Comparison of ENCODE assay signal across 1 cellular context in genomic region chr16:3023669-3024478, GRCh38.
TF ChIP-seq lines count a peak whose summit lies in the region.

A gene with protein sequence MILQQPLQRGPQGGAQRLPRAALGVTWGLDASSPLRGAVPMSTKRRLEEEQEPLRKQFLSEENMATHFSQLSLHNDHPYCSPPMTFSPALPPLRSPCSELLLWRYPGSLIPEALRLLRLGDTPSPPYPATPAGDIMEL (minus strand): TSS chr16:3023942. CDS start chr16:3023941, 1 bp downstream.
Gene THOC6 (plus strand): TSS chr16:3024035. CDS start chr16:3024327, 292 bp downstream.

TF ChIP-seq in K562, 482 proteins besides CTCF, POLR2A, EP300 and RAD21 (continued from another document and continues in another):
- TF ChIP-seq PBX2 (CRISPR knock-in tag; IDR thresholded peaks at IDR 0.05; ENCODE audit: low read depth) (no peak), PBX2 (tag; conservative IDR thresholded peaks at IDR 0.05; ENCODE audit: low read depth) (no peak), SMAD2 (IDR thresholded peaks at IDR 0.05; ENCODE audit: low read depth, low read length) (no peak), ZNF121 (CRISPR knock-in tag; conservative IDR thresholded peaks at IDR 0.05) (no peak), MTA1 (IDR thresholded peaks at IDR 0.05; ENCODE audit: borderline replicate concordance) (0 out of 2 replicates have a peak, but pooled peaks have one; percentile 23), MEIS2 (IDR thresholded peaks at IDR 0.05; ENCODE audit: partially characterized antibody) (no peak), BMI1 (IDR thresholded peaks at IDR 0.05; ENCODE audit: low read length) (no peak), MLX (CRISPR knock-in tag; conservative IDR thresholded peaks at IDR 0.05) (no peak), MYC (IDR thresholded peaks at IDR 0.05; ENCODE audit: low read depth, low read length) (peak; percentile 97), MYC (CRISPR knock-in tag; IDR thresholded peaks at IDR 0.05; ENCODE audit: borderline replicate concordance, low read depth) (peak; percentile 85; the same call in 1 of the 2 replicates), NCOA1 (IDR thresholded peaks at IDR 0.05; ENCODE audit: low read depth) (no peak), FOXA3 (CRISPR knock-in tag; conservative IDR thresholded peaks at IDR 0.05 in 1 of 2, IDR thresholded peaks at IDR 0.05 in 1 of 2) (no peak), ADNP (tag; IDR thresholded peaks at IDR 0.05) (no peak), LEF1 (IDR thresholded peaks at IDR 0.05) (no peak), BRF1 (IDR thresholded peaks at IDR 0.05; ENCODE audit: borderline replicate concordance, extremely low read depth, insufficient read length) (no peak), ZNF512 (tag; IDR thresholded peaks at IDR 0.05) (no peak), MYBL2 (IDR thresholded peaks at IDR 0.05; ENCODE audit: low read depth) (no peak), MYBL2 (CRISPR knock-in tag; IDR thresholded peaks at IDR 0.05; ENCODE audit: borderline replicate concordance) (no peak), MAFK (IDR thresholded peaks at IDR 0.05; ENCODE audit: low read length) (no peak), YY1 (IDR thresholded peaks at IDR 0.05; ENCODE audit: borderline replicate concordance in 1 of 3, control insufficient read depth in 1 of 3, extremely low read depth in 1 of 3, insufficient read depth in 3 of 3, insufficient read length in 1 of 3, insufficient replicate concordance in 2 of 3, low read depth in 1 of 3, low read length in 2 of 3) (peak in 2 of 3 experiments; percentile 42 to 61), BHLHE40 (IDR thresholded peaks at IDR 0.05; ENCODE audit: low read length) (peak; percentile 89), HMGN3 (IDR thresholded peaks at IDR 0.05; ENCODE audit: borderline replicate concordance, extremely low read depth, insufficient read length, low read depth, low read length) (peak; percentile 15), PRPF4 (IDR thresholded peaks at IDR 0.05; ENCODE audit: insufficient read depth, low read depth, low read length, poor library complexity, severe bottlenecking) (peak; percentile 29), NCOA2 (IDR thresholded peaks at IDR 0.05; ENCODE audit: partially characterized antibody in 2 of 2) (no peak), CBFA2T2 (conservative IDR thresholded peaks at IDR 0.05) (peak; percentile 59), ZNF696 (CRISPR knock-in tag; conservative IDR thresholded peaks at IDR 0.05) (no peak), KAT8 (IDR thresholded peaks at IDR 0.05; ENCODE audit: low read depth) (no peak), ZNF316 (IDR thresholded peaks at IDR 0.05) (no peak), PCBP2 (IDR thresholded peaks at IDR 0.05; ENCODE audit: low read depth, low read length, poor library complexity, severe bottlenecking) (no peak), PTTG1 (tag; IDR thresholded peaks at IDR 0.05; ENCODE audit: low read depth) (no peak), ELF1 (tag; IDR thresholded peaks at IDR 0.05) (peak; percentile 82), NCOR1 (IDR thresholded peaks at IDR 0.05) (peak; percentile 43), ZNF780A (CRISPR knock-in tag; IDR thresholded peaks at IDR 0.05) (no peak; the same call in 1 of the 2 replicates), STAG1 (CRISPR knock-in tag; IDR thresholded peaks at IDR 0.05; ENCODE audit: borderline replicate concordance) (no peak), ZNF668 (CRISPR knock-in tag; IDR thresholded peaks at IDR 0.05) (no peak), CEBPG (CRISPR knock-in tag; IDR thresholded peaks at IDR 0.05) (peak; percentile 97), CEBPG (tag; conservative IDR thresholded peaks at IDR 0.05 in 1 of 2, IDR thresholded peaks at IDR 0.05 in 1 of 2) (0 out of 4 replicates have a peak, but pooled peaks of 1 of the 2 experiments have one; percentile 17), RNF2 (IDR thresholded peaks at IDR 0.05) (peak; percentile 76; the same call in 1 of the 2 replicates), KLF16 (IDR thresholded peaks at IDR 0.05) (no peak), SAFB (IDR thresholded peaks at IDR 0.05; ENCODE audit: borderline replicate concordance, low read depth, low read length) (no peak), ZNF263 (CRISPR knock-in tag; IDR thresholded peaks at IDR 0.05; ENCODE audit: borderline replicate concordance) (peak; percentile 48; the same call in 1 of the 2 replicates), NCOA6 (IDR thresholded peaks at IDR 0.05) (peak; percentile 81), FUS (optimal IDR thresholded peaks at IDR 0.05; ENCODE audit: low read depth, low read length) (no peak), SPI1 (IDR thresholded peaks at IDR 0.05; ENCODE audit: borderline replicate concordance, low read depth, low read length) (peak; percentile 64; the same call in 1 of the 2 replicates), ZNF449 (CRISPR knock-in tag; IDR thresholded peaks at IDR 0.05) (no peak), HMG20A (CRISPR knock-in tag; conservative IDR thresholded peaks at IDR 0.05) (no peak), ESRRB (CRISPR knock-in tag; IDR thresholded peaks at IDR 0.05; ENCODE audit: borderline replicate concordance) (peak; percentile 52; the same call in 1 of the 2 replicates), ZNF140 (CRISPR knock-in tag; IDR thresholded peaks at IDR 0.05) (no peak), ZNF175 (CRISPR knock-in tag; IDR thresholded peaks at IDR 0.05; ENCODE audit: low read depth) (no peak), HDAC2 (IDR thresholded peaks at IDR 0.05) (no peak; the same call in 1 of the 2 replicates), ZNF354B (CRISPR knock-in tag; IDR thresholded peaks at IDR 0.05) (no peak), CBX3 (IDR thresholded peaks at IDR 0.05; ENCODE audit: borderline replicate concordance in 1 of 2, low read length in 2 of 2) (peak in 1 of 2 experiments; percentile 58; a peak in 1 of 3 replicates)
- TF ChIP-seq, protein P1, sequence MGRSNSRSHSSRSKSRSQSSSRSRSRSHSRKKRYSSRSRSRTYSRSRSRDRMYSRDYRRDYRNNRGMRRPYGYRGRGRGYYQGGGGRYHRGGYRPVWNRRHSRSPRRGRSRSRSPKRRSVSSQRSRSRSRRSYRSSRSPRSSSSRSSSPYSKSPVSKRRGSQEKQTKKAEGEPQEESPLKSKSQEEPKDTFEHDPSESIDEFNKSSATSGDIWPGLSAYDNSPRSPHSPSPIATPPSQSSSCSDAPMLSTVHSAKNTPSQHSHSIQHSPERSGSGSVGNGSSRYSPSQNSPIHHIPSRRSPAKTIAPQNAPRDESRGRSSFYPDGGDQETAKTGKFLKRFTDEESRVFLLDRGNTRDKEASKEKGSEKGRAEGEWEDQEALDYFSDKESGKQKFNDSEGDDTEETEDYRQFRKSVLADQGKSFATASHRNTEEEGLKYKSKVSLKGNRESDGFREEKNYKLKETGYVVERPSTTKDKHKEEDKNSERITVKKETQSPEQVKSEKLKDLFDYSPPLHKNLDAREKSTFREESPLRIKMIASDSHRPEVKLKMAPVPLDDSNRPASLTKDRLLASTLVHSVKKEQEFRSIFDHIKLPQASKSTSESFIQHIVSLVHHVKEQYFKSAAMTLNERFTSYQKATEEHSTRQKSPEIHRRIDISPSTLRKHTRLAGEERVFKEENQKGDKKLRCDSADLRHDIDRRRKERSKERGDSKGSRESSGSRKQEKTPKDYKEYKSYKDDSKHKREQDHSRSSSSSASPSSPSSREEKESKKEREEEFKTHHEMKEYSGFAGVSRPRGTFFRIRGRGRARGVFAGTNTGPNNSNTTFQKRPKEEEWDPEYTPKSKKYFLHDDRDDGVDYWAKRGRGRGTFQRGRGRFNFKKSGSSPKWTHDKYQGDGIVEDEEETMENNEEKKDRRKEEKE (IDR thresholded peaks at IDR 0.05; ENCODE audit: borderline replicate concordance in 1 of 2, control insufficient read depth in 1 of 2, low read depth in 2 of 2, low read length in 1 of 2) = peak in 1 of 2 experiments; percentile 58; a peak in 2 of 4 replicates
- TF ChIP-seq, protein P2, sequence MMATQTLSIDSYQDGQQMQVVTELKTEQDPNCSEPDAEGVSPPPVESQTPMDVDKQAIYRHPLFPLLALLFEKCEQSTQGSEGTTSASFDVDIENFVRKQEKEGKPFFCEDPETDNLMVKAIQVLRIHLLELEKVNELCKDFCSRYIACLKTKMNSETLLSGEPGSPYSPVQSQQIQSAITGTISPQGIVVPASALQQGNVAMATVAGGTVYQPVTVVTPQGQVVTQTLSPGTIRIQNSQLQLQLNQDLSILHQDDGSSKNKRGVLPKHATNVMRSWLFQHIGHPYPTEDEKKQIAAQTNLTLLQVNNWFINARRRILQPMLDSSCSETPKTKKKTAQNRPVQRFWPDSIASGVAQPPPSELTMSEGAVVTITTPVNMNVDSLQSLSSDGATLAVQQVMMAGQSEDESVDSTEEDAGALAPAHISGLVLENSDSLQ (IDR thresholded peaks at IDR 0.05) = peak; percentile 40
- TF ChIP-seq, protein P3, sequence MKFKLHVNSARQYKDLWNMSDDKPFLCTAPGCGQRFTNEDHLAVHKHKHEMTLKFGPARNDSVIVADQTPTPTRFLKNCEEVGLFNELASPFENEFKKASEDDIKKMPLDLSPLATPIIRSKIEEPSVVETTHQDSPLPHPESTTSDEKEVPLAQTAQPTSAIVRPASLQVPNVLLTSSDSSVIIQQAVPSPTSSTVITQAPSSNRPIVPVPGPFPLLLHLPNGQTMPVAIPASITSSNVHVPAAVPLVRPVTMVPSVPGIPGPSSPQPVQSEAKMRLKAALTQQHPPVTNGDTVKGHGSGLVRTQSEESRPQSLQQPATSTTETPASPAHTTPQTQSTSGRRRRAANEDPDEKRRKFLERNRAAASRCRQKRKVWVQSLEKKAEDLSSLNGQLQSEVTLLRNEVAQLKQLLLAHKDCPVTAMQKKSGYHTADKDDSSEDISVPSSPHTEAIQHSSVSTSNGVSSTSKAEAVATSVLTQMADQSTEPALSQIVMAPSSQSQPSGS (CRISPR knock-in tag; IDR thresholded peaks at IDR 0.05) = no peak
